In genomic region chr1:165253818-165254254, GRCh38 we compare ENCODE assay signal across 18 cellular contexts.
"Had no signal": no experiment of that assay in that cellular context is flagged by ENCODE, and none has a peak within 500 bp of the region (broad histone marks: within the 10 kb centered on the region; RNA-seq: fewer than 3 reads in every experiment).

No MANE protein-coding gene starts in this region.

- H3K36me3 Mint-ChIP-seq: activated naive CD4-positive, alpha-beta T cell treated with anti-CD3 and anti-CD28 coated beads, Interleukin-2, amount 50 U/mL, for 72 hours; brain had no signal

- H3K4me1 ChIP-seq: lower lobe of right lung, parathyroid adenoma, thyroid gland, uterus had no signal

- H3K79me2 ChIP-seq: parathyroid adenoma had no signal

- H3K27me3 ChIP-seq: gastrocnemius medialis, thyroid gland had no signal

- ATAC-seq: activated naive CD4-positive, alpha-beta T cell treated with anti-CD3 and anti-CD28 coated beads, Interleukin-2, amount 50 U/mL, for 72 hours; activated T-cell treated with anti-CD3 and anti-CD28 coated beads, Interleukin-2, amount 50 U/mL, for 4 hours; gastrocnemius medialis; lower lobe of right lung had no signal

- H3K4me3 ChIP-seq: gastrocnemius medialis, lower lobe of right lung, skin epidermis, thyroid gland, uterus had no signal

- H3K9me3 Mint-ChIP-seq: activated T-cell treated with anti-CD3 and anti-CD28 coated beads, Interleukin-2, amount 50 U/mL, for 4 hours had no signal

- H2AFZ ChIP-seq: parathyroid adenoma had no signal

- H3K4me3 Mint-ChIP-seq: activated T-cell treated with anti-CD3 and anti-CD28 coated beads, Interleukin-2, amount 50 U/mL, for 4 hours; brain; central memory CD8-positive, alpha-beta T cell had no signal

- H3K36me3 ChIP-seq: gastrocnemius medialis, lower lobe of right lung, thyroid gland, uterus had no signal

- H3K27ac ChIP-seq: epithelial cell of prostate, gastrocnemius medialis, lower lobe of right lung, parathyroid adenoma, skin epidermis, thyroid gland, uterus had no signal

- H3K27ac Mint-ChIP-seq: activated naive CD4-positive, alpha-beta T cell treated with anti-CD3 and anti-CD28 coated beads, Interleukin-2, amount 50 U/mL, for 72 hours had no signal

- H3K4me1 Mint-ChIP-seq: central memory CD8-positive, alpha-beta T cell had no signal

- DNase-seq: activated CD4-positive, alpha-beta T cell treated with anti-CD3 and anti-CD28 coated beads, Interleukin-2, amount 50 U/mL, for 48 hours; activated CD4-positive, CD25-positive, alpha-beta regulatory T cell treated with anti-CD3 and anti-CD28 coated beads, Interleukin-2, amount 50 U/mL, for 72 hours; activated effector memory CD4-positive, alpha-beta T cell treated with anti-CD3 and anti-CD28 coated beads, Interleukin-2, amount 50 U/mL, for 16 hours; activated T-cell treated with anti-CD3 and anti-CD28 coated beads, Interleukin-2, amount 50 U/mL, for 4 hours; amygdala; cortex of kidney; effector CD8-positive, alpha-beta T cell; gastrocnemius medialis; lower lobe of right lung; midbrain; thyroid gland; uterus had no signal

- H3K9me3 ChIP-seq: gastrocnemius medialis, lower lobe of right lung, thyroid gland, uterus had no signal

- H3K9ac ChIP-seq: parathyroid adenoma had no signal
